ENCODE assay signal across 9 cellular contexts in the genomic region with DNA sequence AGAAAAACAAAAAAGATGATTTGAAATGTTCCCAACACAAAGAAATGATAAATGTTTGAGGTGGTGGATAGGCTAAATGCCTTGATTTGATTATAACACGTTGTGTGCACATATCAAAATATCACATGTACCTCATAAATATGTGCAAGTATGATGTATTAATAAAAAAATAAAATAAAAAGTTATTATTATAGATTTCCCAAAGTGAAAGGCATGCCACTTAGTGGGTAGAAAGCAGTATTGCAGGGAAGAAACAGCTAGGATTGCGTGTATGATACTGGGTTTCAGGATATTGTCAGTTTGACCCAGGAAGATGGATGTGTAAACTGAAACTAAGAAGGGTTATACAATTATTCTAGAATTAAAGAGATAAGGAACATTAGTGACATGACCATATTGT. TPM values are rescaled to one million over a fixed set of nuclear protein-coding genes. Genes with fewer than 3 reads are reported as not detected.
DNase-seq lines count a peak whose midpoint lies in the region; ATAC-seq and TF ChIP-seq lines count a peak whose summit lies in the region.
"Had no signal": no experiment of that assay in that cellular context is flagged by ENCODE, and none has a peak within 500 bp of the region (broad histone marks: within the 10 kb centered on the region; RNA-seq: fewer than 3 reads in every experiment).

No MANE protein-coding gene starts in this region.

- no peak overlapping the region for H2BK12ac ChIP-seq in H9 (ENCODE audit: insufficient read length, low read depth, low read length)

- H3K36me3 Mint-ChIP-seq in H9 (ENCODE audit: insufficient read depth in 1 of 3, low read depth in 3 of 3) (no peaks in the 10 kb centered on the region), natural killer cell (no peaks in the 10 kb centered on the region)
- no peaks in the 10 kb centered on the region for H3K36me3 Mint-ChIP-seq in activated CD4-positive, alpha-beta T cell treated with anti-CD3 and anti-CD28 coated beads for 36 hours (ENCODE audit: low read depth)

- H3K23me2 ChIP-seq in H9 (ENCODE audit: insufficient read length, low read depth, low read length, poor library complexity, severe bottlenecking), result peaks cover 11% of the 10 kb centered on the region

- no peak overlapping the region for H4K91ac ChIP-seq in H9 (ENCODE audit: insufficient read length, low read depth, low read length)

- no peaks in the 10 kb centered on the region for H3K79me2 ChIP-seq in H9 (ENCODE audit: insufficient read depth, low read length)

- peaks cover 16 to 20% of the 10 kb centered on the region in 2 experiments for H3K4me1 Mint-ChIP-seq in H9
- peaks cover 12% of the 10 kb centered on the region for H3K4me1 Mint-ChIP-seq in activated CD4-positive, alpha-beta T cell treated with anti-CD3 and anti-CD28 coated beads for 36 hours
- peaks cover 18% of the 10 kb centered on the region in 2 donors for H3K4me1 Mint-ChIP-seq in natural killer cell

- ATAC-seq in left lung (no peak), HG02571 (IDR thresholded peaks at IDR 0.05; ENCODE audit: unreplicated experiment) (no peak), natural killer cell (no peak)
- ATAC-seq in activated CD4-positive, alpha-beta T cell treated with anti-CD3 and anti-CD28 coated beads for 36 hours, result no peak
- ATAC-seq: esophagus mucosa had no signal

- no peak overlapping the region for H3K9ac ChIP-seq in H9 (ENCODE audit: extremely low read depth, insufficient read length, low read length)

- DNase-seq in BJ (ENCODE audit: low read depth) (no peak), H9 (no peak), ascending aorta (ENCODE audit: low spot score in 2 of 2) (no peak), left lung (no peak), NCI-H128 (lab: John Stamatoyannopoulos, UW; ENCODE audit: unreplicated experiment) (no peak), natural killer cell (no peak)
- no peak for DNase-seq in activated CD4-positive, alpha-beta T cell treated with anti-CD3 and anti-CD28 coated beads for 36 hours

- H3K27ac ChIP-seq in H9 (ENCODE audit: insufficient read length, low read depth, low read length) (no peak overlapping the region), ascending aorta (no peak overlapping the region), left lung (no peak overlapping the region)

- H3K27me3 Mint-ChIP-seq in H9 (ENCODE audit: low read depth), result peaks cover 43% of the 10 kb centered on the region
- peaks cover 25% of the 10 kb centered on the region for H3K27me3 Mint-ChIP-seq in activated CD4-positive, alpha-beta T cell treated with anti-CD3 and anti-CD28 coated beads for 36 hours
- peaks cover 24 to 27% of the 10 kb centered on the region in 2 donors for H3K27me3 Mint-ChIP-seq in natural killer cell (ENCODE audit: low read depth in 2 of 2)

- peak; percentile 58 for TF ChIP-seq CTCF in BJ (IDR thresholded peaks at IDR 0.05; ENCODE audit: insufficient read depth, low read depth, low read length)
- peak; percentile 70 for TF ChIP-seq CTCF in H9 (conservative IDR thresholded peaks at IDR 0.05)
- TF ChIP-seq CTCF in ascending aorta (IDR thresholded peaks at IDR 0.05), result peak in 2 of 3 experiments; percentile 14 to 30
- peak; percentile 20 to 38 for TF ChIP-seq CTCF in left lung (IDR thresholded peaks at IDR 0.05)
- no peak for TF ChIP-seq CTCF in natural killer cell (IDR thresholded peaks at IDR 0.05)

- H3K27ac Mint-ChIP-seq in H9 (no peak overlapping the region), natural killer cell (no peak overlapping the region)
- no peak overlapping the region for H3K27ac Mint-ChIP-seq in activated CD4-positive, alpha-beta T cell treated with anti-CD3 and anti-CD28 coated beads for 36 hours

- no CpG with 5 or more reads among the region's 2 CpGs for WGBS in H9 (ENCODE audit: extremely low coverage, insufficient read length, low lambda C conversion rate)

- H3K4me3 ChIP-seq in BJ (ENCODE audit: low read depth, low read length) (no peak overlapping the region), ascending aorta (no peak overlapping the region), left lung (no peak overlapping the region)

- H3K14ac ChIP-seq in H9 (ENCODE audit: insufficient read depth, low read length), result no peak overlapping the region

- H3K4me2 ChIP-seq in H9 (ENCODE audit: insufficient read depth, insufficient read length, low read length), result no peak overlapping the region

- H3K4me1 ChIP-seq in H9 (ENCODE audit: insufficient read depth, low read length) (no peaks in the 10 kb centered on the region), ascending aorta (peaks cover 0 to 8% of the 10 kb centered on the region in 2 donors), left lung (peaks cover 0 to 18% of the 10 kb centered on the region in 2 donors)

- no peak overlapping the region for H4K5ac ChIP-seq in H9 (ENCODE audit: insufficient read length, low read depth, low read length)

- H2BK5ac ChIP-seq in H9 (ENCODE audit: insufficient read length, low read length), result no peak overlapping the region

- H4K20me1 ChIP-seq in H9 (ENCODE audit: control insufficient read depth, insufficient read depth, insufficient read length), result no peaks in the 10 kb centered on the region

- H3K23ac ChIP-seq in H9 (ENCODE audit: insufficient read length, low read depth, low read length), result no peak overlapping the region

- no peaks in the 10 kb centered on the region; the same call in 1 of the 2 replicates for H3K27me3 ChIP-seq in BJ (ENCODE audit: control insufficient read depth, insufficient read depth, low read length)
- peaks cover 15% of the 10 kb centered on the region; the same call in 1 of the 2 replicates for H3K27me3 ChIP-seq in H9 (ENCODE audit: insufficient read depth, low read length)
- no peaks in the 10 kb centered on the region for H3K27me3 ChIP-seq in ascending aorta
- H3K27me3 ChIP-seq in left lung, result peaks cover 20 to 41% of the 10 kb centered on the region in 2 donors

- no peak overlapping the region for H2BK20ac ChIP-seq in H9 (ENCODE audit: low read depth, low read length, poor library complexity, severe bottlenecking)

- H3K9me3 ChIP-seq in H9 (ENCODE audit: control insufficient read depth, low read depth, low read length) (no peaks in the 10 kb centered on the region), ascending aorta (no peaks in the 10 kb centered on the region), left lung (no peaks in the 10 kb centered on the region)

- no peak overlapping the region for H2AFZ ChIP-seq in H9 (ENCODE audit: low read length)

- H3K9me3 Mint-ChIP-seq in H9, result no peaks in the 10 kb centered on the region
- no peaks in the 10 kb centered on the region for H3K9me3 Mint-ChIP-seq in activated CD4-positive, alpha-beta T cell treated with anti-CD3 and anti-CD28 coated beads for 36 hours (ENCODE audit: low read depth)
- H3K9me3 Mint-ChIP-seq in natural killer cell, result no peaks in the 10 kb centered on the region

- POLR2A ChIA-PET in BJ (lab: Charles Lee), result no interaction called here
- POLR2A ChIA-PET in activated CD4-positive, alpha-beta T cell treated with anti-CD3 and anti-CD28 coated beads for 36 hours (lab: Charles Lee), result interaction anchor here (0.5 kb wide), 1 partner anchor 34 kb away, joined by 3 read pairs; no protein-coding TSS in a partner anchor

- no peak overlapping the region for H2BK120ac ChIP-seq in H9 (ENCODE audit: low read depth, low read length, poor library complexity, severe bottlenecking)

- no peak overlapping the region for H2AK5ac ChIP-seq in H9 (ENCODE audit: insufficient read length, low read length)

- no peak overlapping the region for H3K18ac ChIP-seq in H9 (ENCODE audit: insufficient read length, low read depth, low read length)

- H3K79me1 ChIP-seq in H9 (ENCODE audit: insufficient read depth, low read depth, low read length, poor library complexity, severe bottlenecking), result no peaks in the 10 kb centered on the region

- H3T11ph ChIP-seq in H9 (ENCODE audit: low read length), result no peak overlapping the region

- no peaks in the 10 kb centered on the region for H3K36me3 ChIP-seq in BJ (ENCODE audit: control insufficient read depth, insufficient read depth, low read length)
- no peaks in the 10 kb centered on the region for H3K36me3 ChIP-seq in ascending aorta
- no peaks in the 10 kb centered on the region for H3K36me3 ChIP-seq in left lung

- no peak overlapping the region for H2BK15ac ChIP-seq in H9 (ENCODE audit: low read depth, low read length)

- no peak overlapping the region for H3K4me3 Mint-ChIP-seq in H9
- H3K4me3 Mint-ChIP-seq in activated CD4-positive, alpha-beta T cell treated with anti-CD3 and anti-CD28 coated beads for 36 hours, result no peak overlapping the region
- no peak overlapping the region for H3K4me3 Mint-ChIP-seq in natural killer cell

- CTCF ChIA-PET in BJ (lab: Yijun Ruan, JAX), result interaction anchor here (0.6 to 1.8 kb wide), 4 partner anchors 10 to 57 kb away, joined by 3 to 6 read pairs (median 3); no protein-coding TSS in a partner anchor
- CTCF ChIA-PET in activated CD4-positive, alpha-beta T cell treated with anti-CD3 and anti-CD28 coated beads for 36 hours (lab: Charles Lee), result interaction anchor here (0.6 kb wide), 1 partner anchor 1844 kb away, joined by 3 read pairs; no protein-coding TSS in a partner anchor

- no peak overlapping the region for H3K4ac ChIP-seq in H9 (ENCODE audit: low read depth, low read length)

- intact Hi-C loops in ascending aorta (cut with DNase I), result loop anchor here (5.0 to 10.0 kb wide), 3 partner anchors 243 to 1596 kb away; a partner anchor contains a TSS
- intact Hi-C loops in left lung (cut with DNase I), result no loop called here
- intact Hi-C loops in activated CD4-positive, alpha-beta T cell treated with anti-CD3 and anti-CD28 coated beads for 36 hours (cut with DNase I, micrococcal nuclease), result loop anchor here (10.0 kb wide), 4 partner anchors 246 to 766 kb away; a partner anchor contains a TSS
- intact Hi-C loops in natural killer cell (cut with micrococcal nuclease), result loop anchor here (5.0 to 10.0 kb wide), 2 partner anchors 243 to 696 kb away; a partner anchor contains a TSS

- H3K56ac ChIP-seq in H9 (ENCODE audit: insufficient read length, low read depth, low read length), result no peak overlapping the region

- no peak overlapping the region for H4K8ac ChIP-seq in H9 (replicated peaks; ENCODE audit: insufficient read length, low read depth, low read length)

RNA-seq across cellular contexts. Expression of a gene that starts 3.6 kb away (rescaled TPM):
- polyA plus RNA-seq in BJ (2011; rRNA removed), result 3.6 and 6.7 TPM in 2 replicates
- polyA minus RNA-seq in BJ (2011; rRNA and poly(A)+ RNA removed), result 2.6 and 3.6 TPM in 2 replicates
- 14.5 and 17.1 TPM in 2 replicates for total RNA-seq in H9 (2021)
- 11.0 TPM for total RNA-seq in ascending aorta
- 10 to 100 TPM; 11.6 to 19.1 TPM for total RNA-seq in left lung
- total RNA-seq in activated CD4-positive, alpha-beta T cell treated with anti-CD3 and anti-CD28 coated beads for 36 hours, result 10 to 100 TPM; 14.5 to 24.8 TPM
- 1 to 10 TPM; 5.7 to 8.0 (median 8.0) TPM for total RNA-seq in natural killer cell

RNA-seq across cellular contexts. Expression of a gene that starts 28.5 kb away (rescaled TPM):
- 0.13 TPM in 2 replicates for polyA plus RNA-seq in BJ (2011; rRNA removed)
- polyA minus RNA-seq in BJ (2011; rRNA and poly(A)+ RNA removed), result not detected in 2 replicates
- total RNA-seq in H9 (2021), result 0.50 and 1.1 TPM in 2 replicates
- total RNA-seq in ascending aorta, result not detected
- under 1 TPM in 1 of 2 donors, not detected in 1; 0.41 TPM for total RNA-seq in left lung
- not detected for total RNA-seq in activated CD4-positive, alpha-beta T cell treated with anti-CD3 and anti-CD28 coated beads for 36 hours
- total RNA-seq in natural killer cell, result not detected
- total RNA-seq: esophagus mucosa had no signal

Comparison
In these comparisons a context has a peak if more than half of its experiments do, and no peak if none do; other contexts are left out.
1. intact Hi-C loops: an anchor here in ascending aorta (5.0 to 10.0 kb wide), activated CD4-positive, alpha-beta T cell treated with anti-CD3 and anti-CD28 coated beads for 36 hours (10.0 kb wide) and natural killer cell (5.0 to 10.0 kb wide); none called in left lung.